18 cellular contexts compared by ENCODE assay signal in genomic region chr14:36901846-36902245, GRCh38.
"Had no signal": no experiment of that assay in that cellular context is flagged by ENCODE, and none has a peak within 500 bp of the region (broad histone marks: within the 10 kb centered on the region; RNA-seq: fewer than 3 reads in every experiment).

No MANE protein-coding gene starts in this region.

- H3K27ac ChIP-seq: adrenal gland, heart left ventricle, left lung, prostate gland, testis, upper lobe of right lung had no signal

- H3K4me3 ChIP-seq: adrenal gland, heart left ventricle, left lung, prostate gland, testis, upper lobe of right lung had no signal

- DNase-seq: activated CD4-positive, alpha-beta T cell treated with anti-CD3 and anti-CD28 coated beads for 48 hours; activated naive CD4-positive, alpha-beta T cell treated with anti-CD3 and anti-CD28 coated beads, Interleukin-2, amount 10 ng/mL, durations not matched to agents 7 days and 5 days; adrenal gland; dermis blood vessel endothelial cell; foreskin melanocyte; heart left ventricle; islet precursor cell; left lung; occipital lobe; stimulated activated CD4-positive, alpha-beta T cell treated with anti-CD3 and anti-CD28 coated beads, Interleukin-4, amount 100 ng/mL, for 1 hour; stimulated activated naive CD8-positive, alpha-beta T cell treated with anti-CD3 and anti-CD28 coated beads, Interleukin-15, amount 100 ng/mL, for 72 hours; T-helper 1 cell; testis; upper lobe of right lung had no signal

- H3K36me3 ChIP-seq: adrenal gland, heart left ventricle, left lung, prostate gland, upper lobe of right lung had no signal

- H3K27me3 ChIP-seq: adrenal gland, heart left ventricle, left lung, testis, upper lobe of right lung had no signal

- H3K9me3 ChIP-seq: adrenal gland, heart left ventricle, prostate gland, testis, upper lobe of right lung had no signal

- H3K4me1 ChIP-seq: adrenal gland, heart left ventricle, left lung, prostate gland, testis, upper lobe of right lung had no signal

- ATAC-seq: activated T-helper 17 cell treated with anti-CD3 and anti-CD28 coated beads, Interleukin-2, amount 50 U/mL, for 72 hours; heart left ventricle; left lung; sciatic nerve; stimulated activated naive CD8-positive, alpha-beta T cell treated with anti-CD3 and anti-CD28 coated beads, Interleukin-15, amount 100 ng/mL, for 72 hours; upper lobe of right lung; WTC11 had no signal
